Comparison of ENCODE assay signal across 8 cellular contexts in the genomic region with DNA sequence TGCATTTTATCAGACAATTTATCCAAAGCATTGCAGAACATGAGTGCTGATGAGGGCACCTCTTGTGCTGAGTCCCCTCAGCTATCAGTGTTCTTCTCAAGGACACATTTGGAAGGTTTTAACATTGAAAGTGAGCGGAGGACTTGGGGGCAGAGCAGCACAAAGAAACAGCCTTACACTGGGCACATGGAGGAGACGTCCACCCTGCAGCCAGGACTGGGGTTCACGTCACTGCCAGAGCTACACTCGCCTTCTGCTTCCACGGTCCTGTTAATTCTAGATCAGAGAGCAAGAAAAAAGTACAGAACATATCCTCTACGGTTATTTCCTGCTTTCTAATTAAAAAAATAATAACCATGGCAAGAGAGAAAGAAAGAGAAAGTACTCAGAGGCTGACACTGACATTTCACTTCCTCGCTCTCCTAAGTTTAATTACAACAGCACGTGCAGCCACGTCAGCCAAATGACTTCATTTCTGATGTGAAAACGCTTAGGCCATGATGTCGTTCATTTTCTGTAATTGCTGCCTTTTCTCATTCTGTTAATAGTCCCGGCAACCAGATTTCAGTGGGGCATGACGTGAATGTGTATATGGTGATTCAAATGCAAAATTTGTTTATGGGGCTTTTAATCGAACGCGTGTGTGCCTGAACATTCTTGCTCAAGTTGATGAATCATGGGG. TPM values are rescaled to one million over a fixed set of nuclear protein-coding genes. Genes with fewer than 3 reads are reported as not detected.
DNase-seq lines count a peak whose midpoint lies in the region; TF ChIP-seq lines count a peak whose summit lies in the region.

No MANE protein-coding gene starts in this region.

- peak; percentile 60 for DNase-seq in GM12865 (ENCODE audit: low read depth)
- DNase-seq in HS-5 (ENCODE audit: low read depth) = peak; percentile 88
- DNase-seq in activated naive CD4-positive, alpha-beta T cell treated with Interleukin-2 at 50 U/mL for 16 hours = peak; percentile 36
- peak; percentile 25 to 62 (median 39) for DNase-seq in immature natural killer cell
- no peak for DNase-seq in vagina (ENCODE audit: extremely low spot score in 2 of 2)
- no peak for DNase-seq in iPS-NIHi7 (ENCODE audit: extremely low spot score)
- DNase-seq in SKM-1 (lab: John Stamatoyannopoulos, UW; ENCODE audit: unreplicated experiment) = no peak
- DNase-seq in tibial artery = no peak

- TF ChIP-seq POLR2A in vagina (IDR thresholded peaks at IDR 0.05) = no peak

- TF ChIP-seq CTCF in GM12865 (IDR thresholded peaks at IDR 0.05; ENCODE audit: insufficient read depth, low read depth, low read length, missing control alignments) (no peak), vagina (IDR thresholded peaks at IDR 0.05) (no peak), tibial artery (IDR thresholded peaks at IDR 0.05) (no peak)

- intact Hi-C loops in vagina (cut with DNase I) (no loop called here), tibial artery (cut with DNase I; ENCODE audit: low total_unique reads) (no loop called here)

- no peaks in the 10 kb centered on the region for H3K9me3 ChIP-seq in vagina
- no peaks in the 10 kb centered on the region for H3K9me3 ChIP-seq in tibial artery

- H3K36me3 ChIP-seq in vagina = no peaks in the 10 kb centered on the region
- H3K36me3 ChIP-seq in tibial artery = no peaks in the 10 kb centered on the region

- H3K27me3 Mint-ChIP-seq in immature natural killer cell (ENCODE audit: low read depth in 3 of 3) = peaks cover 0 to 3% (median 0%) of the 10 kb centered on the region in 3 donors

- H3K9me3 Mint-ChIP-seq in immature natural killer cell = no peaks in the 10 kb centered on the region

- H3K27me3 ChIP-seq in vagina (no peaks in the 10 kb centered on the region), tibial artery (peaks cover 0 to 27% of the 10 kb centered on the region in 2 donors)

- H3K4me1 ChIP-seq in vagina (peaks cover 16% of the 10 kb centered on the region), tibial artery (no peaks in the 10 kb centered on the region)

- peak overlapping the region; percentile 44 for H3K27ac ChIP-seq in vagina
- H3K27ac ChIP-seq in tibial artery = no peak overlapping the region

- peak overlapping the region; percentile 78 to 88 (median 81) for H3K4me3 Mint-ChIP-seq in immature natural killer cell

- H3K36me3 Mint-ChIP-seq in immature natural killer cell = no peaks in the 10 kb centered on the region

- H3K4me3 ChIP-seq in GM12865 (ENCODE audit: low read depth, low read length) (peak overlapping the region; percentile 11), vagina (peak overlapping the region in 1 of 2 donors; percentile 10), tibial artery (no peak overlapping the region)

- peak overlapping the region; percentile 83 to 93 (median 88) for H3K27ac Mint-ChIP-seq in immature natural killer cell

- H3K4me1 Mint-ChIP-seq in immature natural killer cell = peaks cover 11 to 12% of the 10 kb centered on the region in 2 donors

RNA-seq across cellular contexts. Expression of gene PRND, which starts 5.1 kb away (rescaled TPM):
- polyA plus RNA-seq in immature natural killer cell = not detected
- total RNA-seq in vagina = not detected

RNA-seq across cellular contexts. Expression of gene PRNP, which starts 40.6 kb away (rescaled TPM):
- 100 to 1,000 TPM in 2 of 3 donors, 10 to 100 TPM in 1; 82.6 to 137 (median 128) TPM for polyA plus RNA-seq in immature natural killer cell
- total RNA-seq in vagina = 130 TPM

Comparison
In these comparisons a context has a peak if more than half of its experiments do, and no peak if none do; other contexts are left out.
1. DNase-seq: peak in GM12865 (single experiment), HS-5 (single experiment), activated naive CD4-positive, alpha-beta T cell treated with Interleukin-2 at 50 U/mL for 16 hours (single experiment) and immature natural killer cell (3 of 3); none in vagina (0 of 2), iPS-NIHi7 (single experiment), SKM-1 (single experiment) and tibial artery (0 of 2).